Comparison of ENCODE assay signal across 4 cellular contexts in genomic region chr17:42191209-42191608, GRCh38.
TF ChIP-seq lines count a peak whose summit lies in the region.

No MANE protein-coding gene starts in this region.

TF ChIP-seq in SK-N-SH, 30 proteins besides CTCF, POLR2A, EP300 and RAD21:
- TF ChIP-seq SIN3A (IDR thresholded peaks at IDR 0.05; ENCODE audit: borderline replicate concordance, low read depth, low read length), result no peak
- TF ChIP-seq FOXJ3 (CRISPR knock-in tag; IDR thresholded peaks at IDR 0.05), result no peak
- TF ChIP-seq TCF12 (IDR thresholded peaks at IDR 0.05), result no peak

TF ChIP-seq in SK-N-SH treated with all-trans-retinoic acid at 6 μM for 48 hours, 23 proteins besides CTCF, POLR2A, EP300 and RAD21:
- no peak for TF ChIP-seq CSDC2 (CRISPR knock-in tag; IDR thresholded peaks at IDR 0.05)
- no peak for TF ChIP-seq ZC3H10 (CRISPR knock-in tag; IDR thresholded peaks at IDR 0.05)
- TF ChIP-seq, protein P1, sequence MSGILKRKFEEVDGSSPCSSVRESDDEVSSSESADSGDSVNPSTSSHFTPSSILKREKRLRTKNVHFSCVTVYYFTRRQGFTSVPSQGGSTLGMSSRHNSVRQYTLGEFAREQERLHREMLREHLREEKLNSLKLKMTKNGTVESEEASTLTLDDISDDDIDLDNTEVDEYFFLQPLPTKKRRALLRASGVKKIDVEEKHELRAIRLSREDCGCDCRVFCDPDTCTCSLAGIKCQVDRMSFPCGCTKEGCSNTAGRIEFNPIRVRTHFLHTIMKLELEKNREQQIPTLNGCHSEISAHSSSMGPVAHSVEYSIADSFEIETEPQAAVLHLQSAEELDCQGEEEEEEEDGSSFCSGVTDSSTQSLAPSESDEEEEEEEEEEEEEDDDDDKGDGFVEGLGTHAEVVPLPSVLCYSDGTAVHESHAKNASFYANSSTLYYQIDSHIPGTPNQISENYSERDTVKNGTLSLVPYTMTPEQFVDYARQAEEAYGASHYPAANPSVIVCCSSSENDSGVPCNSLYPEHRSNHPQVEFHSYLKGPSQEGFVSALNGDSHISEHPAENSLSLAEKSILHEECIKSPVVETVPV (CRISPR knock-in tag; IDR thresholded peaks at IDR 0.05), result no peak
- no peak for TF ChIP-seq ZNF8 (CRISPR knock-in tag; IDR thresholded peaks at IDR 0.05)
- TF ChIP-seq ZFP30 (CRISPR knock-in tag; IDR thresholded peaks at IDR 0.05), result no peak
- TF ChIP-seq OSR1 (CRISPR knock-in tag; IDR thresholded peaks at IDR 0.05), result no peak
- TF ChIP-seq ISL1 (CRISPR knock-in tag; IDR thresholded peaks at IDR 0.05), result no peak
- no peak for TF ChIP-seq ZNF70 (CRISPR knock-in tag; IDR thresholded peaks at IDR 0.05)
- TF ChIP-seq BACH2 (CRISPR knock-in tag; IDR thresholded peaks at IDR 0.05; ENCODE audit: borderline replicate concordance), result no peak

TF ChIP-seq in GM23338, 12 proteins besides CTCF, POLR2A, EP300 and RAD21 (continues in another document):
- TF ChIP-seq NANOG (IDR thresholded peaks at IDR 0.05; ENCODE audit: borderline replicate concordance) (no peak), POLR2AphosphoS5 (IDR thresholded peaks at IDR 0.05; ENCODE audit: low read depth) (no peak), CREB1 (CRISPR knock-in tag; IDR thresholded peaks at IDR 0.05; ENCODE audit: low read depth) (no peak), EZH2 (IDR thresholded peaks at IDR 0.05; ENCODE audit: low read depth, unreplicated experiment) (no peak), STAT1 (IDR thresholded peaks at IDR 0.05; ENCODE audit: unreplicated experiment) (no peak), ZNF331 (CRISPR knock-in tag; IDR thresholded peaks at IDR 0.05; ENCODE audit: low read depth) (no peak), ZNF114 (CRISPR knock-in tag; IDR thresholded peaks at IDR 0.05) (no peak), REST (IDR thresholded peaks at IDR 0.05; ENCODE audit: unreplicated experiment) (no peak), EZH2phosphoT487 (IDR thresholded peaks at IDR 0.05; ENCODE audit: unreplicated experiment) (no peak), ETS1 (IDR thresholded peaks at IDR 0.05) (no peak), JUNB (IDR thresholded peaks at IDR 0.05; ENCODE audit: unreplicated experiment) (no peak)

TF ChIP-seq in K562, 482 proteins besides CTCF, POLR2A, EP300 and RAD21:
- no peak for TF ChIP-seq RFX7 (CRISPR knock-in tag; IDR thresholded peaks at IDR 0.05)
- TF ChIP-seq ZNF217 (CRISPR knock-in tag; IDR thresholded peaks at IDR 0.05), result no peak
- peak; percentile 84 for TF ChIP-seq CTCFL (IDR thresholded peaks at IDR 0.05; ENCODE audit: borderline replicate concordance, insufficient read depth, low read depth, low read length, poor library complexity, severe bottlenecking)
- no peak for TF ChIP-seq KAT2B (IDR thresholded peaks at IDR 0.05; ENCODE audit: low read depth, low read length)
- TF ChIP-seq NRF1 (conservative IDR thresholded peaks at IDR 0.05 in 1 of 2, IDR thresholded peaks at IDR 0.05 in 1 of 2), result no peak
- TF ChIP-seq BRCA1 (IDR thresholded peaks at IDR 0.05), result no peak
- TF ChIP-seq BRCA1 (CRISPR knock-in tag; IDR thresholded peaks at IDR 0.05), result no peak
- TF ChIP-seq, protein P2, sequence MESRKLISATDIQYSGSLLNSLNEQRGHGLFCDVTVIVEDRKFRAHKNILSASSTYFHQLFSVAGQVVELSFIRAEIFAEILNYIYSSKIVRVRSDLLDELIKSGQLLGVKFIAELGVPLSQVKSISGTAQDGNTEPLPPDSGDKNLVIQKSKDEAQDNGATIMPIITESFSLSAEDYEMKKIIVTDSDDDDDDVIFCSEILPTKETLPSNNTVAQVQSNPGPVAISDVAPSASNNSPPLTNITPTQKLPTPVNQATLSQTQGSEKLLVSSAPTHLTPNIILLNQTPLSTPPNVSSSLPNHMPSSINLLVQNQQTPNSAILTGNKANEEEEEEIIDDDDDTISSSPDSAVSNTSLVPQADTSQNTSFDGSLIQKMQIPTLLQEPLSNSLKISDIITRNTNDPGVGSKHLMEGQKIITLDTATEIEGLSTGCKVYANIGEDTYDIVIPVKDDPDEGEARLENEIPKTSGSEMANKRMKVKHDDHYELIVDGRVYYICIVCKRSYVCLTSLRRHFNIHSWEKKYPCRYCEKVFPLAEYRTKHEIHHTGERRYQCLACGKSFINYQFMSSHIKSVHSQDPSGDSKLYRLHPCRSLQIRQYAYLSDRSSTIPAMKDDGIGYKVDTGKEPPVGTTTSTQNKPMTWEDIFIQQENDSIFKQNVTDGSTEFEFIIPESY (CRISPR knock-in tag; IDR thresholded peaks at IDR 0.05), result no peak
